In the genomic region with DNA sequence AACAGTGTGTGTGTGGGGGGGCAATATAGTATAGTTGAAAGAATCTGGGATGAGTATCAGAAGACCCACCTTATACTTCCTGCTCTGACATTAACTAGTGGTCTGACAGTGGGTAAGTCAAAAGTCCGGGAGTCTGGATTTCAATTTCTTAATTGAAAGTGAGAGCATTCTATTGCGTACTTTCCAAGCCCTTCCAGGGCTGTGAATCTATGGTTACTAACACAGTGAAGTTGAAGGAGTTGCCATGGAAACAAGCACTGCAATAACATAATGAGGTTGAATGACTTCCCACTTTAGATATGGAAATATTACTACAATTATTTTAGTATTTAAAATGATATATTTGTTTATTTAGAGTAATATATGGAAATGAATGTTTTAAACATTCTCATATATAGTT, we compare ENCODE assay signal across 16 cellular contexts.
DNase-seq lines count a peak whose midpoint lies in the region; TF ChIP-seq lines count a peak whose summit lies in the region.
"Had no signal": no experiment of that assay in that cellular context is flagged by ENCODE, and none has a peak within 500 bp of the region (broad histone marks: within the 10 kb centered on the region; RNA-seq: fewer than 3 reads in every experiment).

No MANE protein-coding gene starts in this region.

- no peak for TF ChIP-seq CTCF in osteoblast (IDR thresholded peaks at IDR 0.05; ENCODE audit: extremely low read depth, low read depth, low read length)

- H3K27ac ChIP-seq in osteoblast (ENCODE audit: low read depth, low read length): no peak overlapping the region
- H3K27ac ChIP-seq: 22Rv1, heart right ventricle, testis had no signal

- H4K20me1 ChIP-seq in osteoblast (ENCODE audit: insufficient read depth, low read length): no peaks in the 10 kb centered on the region

- H3K27me3 ChIP-seq in endocrine pancreas (ENCODE audit: control insufficient read depth, insufficient read depth, low read length): no peaks in the 10 kb centered on the region
- H3K27me3 ChIP-seq in osteoblast (ENCODE audit: insufficient read depth, low read length): no peaks in the 10 kb centered on the region
- H3K27me3 ChIP-seq: heart right ventricle, testis had no signal

- no peaks in the 10 kb centered on the region for H3K79me2 ChIP-seq in osteoblast (ENCODE audit: insufficient read depth, low read length)

- H3K9ac ChIP-seq in endocrine pancreas (ENCODE audit: control insufficient read depth, insufficient read depth, low read length): no peak overlapping the region

- H3K9me3 ChIP-seq in endocrine pancreas (ENCODE audit: control insufficient read depth, low read length) (no peaks in the 10 kb centered on the region), osteoblast (ENCODE audit: low read depth, low read length) (no peaks in the 10 kb centered on the region)
- H3K9me3 ChIP-seq: heart right ventricle, testis had no signal

- DNase-seq in DMS 273 (lab: John Stamatoyannopoulos, UW; ENCODE audit: unreplicated experiment) (peak; percentile 2), DMS 273 treated with DMSO at 0.1 percent for 48 hours (lab: John Stamatoyannopoulos, UW) (no peak), NOMO-1 treated with DMSO at 0.1 percent for 48 hours (lab: John Stamatoyannopoulos, UW; ENCODE audit: unreplicated experiment) (peak; percentile 59), osteoblast (ENCODE audit: insufficient read length, low spot score, missing footprints) (peak; percentile 38), NCI-H524 treated with DMSO at 0.1 percent for 48 hours (lab: John Stamatoyannopoulos, UW) (no peak), cerebellar nuclear complex (lab: John Stamatoyannopoulos, UW) (no peak), NCI-H774 (lab: John Stamatoyannopoulos, UW) (no peak)
- DNase-seq: activated CD4-positive, alpha-beta T cell treated with anti-CD3 and anti-CD28 coated beads, Interleukin-2, amount 10 ng/mL, durations not matched to agents 7 days and 5 days; activated gamma-delta T cell; DMS79 treated with DMSO at 0.1 percent for 48 hours; heart right ventricle; NCI-H2171; SW 1271; testis had no signal

- H3K4me3 ChIP-seq in endocrine pancreas (ENCODE audit: control insufficient read depth, insufficient read depth, low read length) (peak overlapping the region; percentile 56), osteoblast (ENCODE audit: insufficient read depth, low read length) (no peak overlapping the region)
- H3K4me3 ChIP-seq: heart right ventricle, testis had no signal

- peak overlapping the region; percentile 6 for H2AFZ ChIP-seq in osteoblast (ENCODE audit: low read length)

- no peak overlapping the region for H3K4me2 ChIP-seq in osteoblast (ENCODE audit: insufficient read depth, low read length)

- H3K36me3 ChIP-seq in endocrine pancreas (ENCODE audit: control insufficient read depth, insufficient read depth, low read length) (no peaks in the 10 kb centered on the region), osteoblast (ENCODE audit: insufficient read depth, low read length) (no peaks in the 10 kb centered on the region)

- H3K4me1 ChIP-seq in endocrine pancreas (ENCODE audit: control insufficient read depth, insufficient read depth, low read length) (no peaks in the 10 kb centered on the region), osteoblast (ENCODE audit: insufficient read depth, low read length) (peaks cover 11% of the 10 kb centered on the region)

Comparison
In these comparisons a context has a peak if more than half of its experiments do, and no peak if none do; other contexts are left out.
1. DNase-seq: peak in DMS 273 (single experiment), NOMO-1 treated with DMSO at 0.1 percent for 48 hours (single experiment) and osteoblast (single experiment); none in DMS 273 treated with DMSO at 0.1 percent for 48 hours (single experiment), NCI-H524 treated with DMSO at 0.1 percent for 48 hours (single experiment), cerebellar nuclear complex (0 of 2) and NCI-H774 (single experiment).